6 cellular contexts compared by ENCODE assay signal in the genomic region with DNA sequence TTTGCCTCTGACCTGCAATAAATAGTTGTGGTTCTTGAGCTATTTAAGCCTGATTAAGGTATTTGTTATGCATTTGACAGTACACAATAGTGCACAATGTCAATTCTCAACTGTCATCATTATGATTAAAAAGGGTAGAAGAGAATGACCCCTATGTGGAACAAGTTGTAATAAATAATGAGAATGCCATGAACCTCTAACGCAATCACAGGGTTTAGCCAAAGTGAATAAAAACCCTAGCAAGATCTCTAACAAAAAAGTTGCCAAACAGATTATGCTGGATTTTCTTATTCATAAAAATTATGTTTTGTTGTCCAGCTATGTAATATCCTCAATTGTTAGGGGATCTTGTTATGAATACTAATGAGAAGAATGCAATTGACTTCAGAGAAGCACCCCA.
"Had no signal": no experiment of that assay in that cellular context is flagged by ENCODE, and none has a peak within 500 bp of the region (broad histone marks: within the 10 kb centered on the region; RNA-seq: fewer than 3 reads in every experiment).

No MANE protein-coding gene starts in this region.

- DNase-seq: IMR-90, KBM-7 had no signal

- H3K27me3 Mint-ChIP-seq: IgD-negative memory B cell had no signal

- H3K36me3 Mint-ChIP-seq: IgD-negative memory B cell had no signal

- H3K27ac ChIP-seq: HL-60 had no signal

- H3K4me1 Mint-ChIP-seq: IgD-negative memory B cell had no signal

- H3K27ac Mint-ChIP-seq: IgD-negative memory B cell had no signal

- H3K4me3 ChIP-seq: K562 had no signal

- ATAC-seq: HepG2, K562 had no signal

- H3K4me3 Mint-ChIP-seq: IgD-negative memory B cell had no signal
